ENCODE assay signal across 25 cellular contexts in the genomic region with DNA sequence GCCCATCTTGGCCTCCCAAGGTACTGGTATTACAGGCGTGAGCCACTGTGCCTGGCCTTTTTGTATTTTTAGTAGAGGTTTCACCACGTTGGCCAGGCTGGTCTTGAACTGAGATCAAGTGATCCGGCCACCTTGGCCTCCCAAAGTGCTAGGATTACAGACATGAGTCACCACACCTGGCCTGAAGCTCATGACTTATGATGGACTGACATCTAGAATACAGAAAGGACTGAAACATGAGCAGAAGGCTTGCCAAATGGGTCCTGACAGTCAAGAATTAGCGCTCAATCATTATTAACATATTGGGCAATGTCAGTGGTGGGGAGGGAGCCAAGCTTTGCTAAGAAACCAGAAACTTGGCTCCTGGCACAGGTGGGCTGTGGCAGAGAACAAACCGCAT. TPM values are rescaled to one million over a fixed set of nuclear protein-coding genes. Genes with fewer than 3 reads are reported as not detected.
DNase-seq lines count a peak whose midpoint lies in the region; ATAC-seq, FAIRE-seq and TF ChIP-seq lines count a peak whose summit lies in the region.
"Had no signal": no experiment of that assay in that cellular context is flagged by ENCODE, and none has a peak within 500 bp of the region (broad histone marks: within the 10 kb centered on the region; RNA-seq: fewer than 3 reads in every experiment).

No MANE protein-coding gene starts in this region.

- in situ Hi-C loops in gastrocnemius medialis (cut with MboI; ENCODE audit: low sequenced_read_pairs in 4 of 4): no loop called here

- intact Hi-C loops in Caco-2 (cut with micrococcal nuclease; ENCODE audit: unreplicated experiment) (no loop called here), gastrocnemius medialis (cut with DNase I; ENCODE audit: low total_unique reads) (no loop called here), left lung (cut with DNase I) (no loop called here)

- ATAC-seq in A549 (no peak), gastrocnemius medialis (peak; percentile 28), left lung (no peak), GM21737 (IDR thresholded peaks at IDR 0.05; ENCODE audit: unreplicated experiment) (no peak), HG03097 (IDR thresholded peaks at IDR 0.05; ENCODE audit: low FRiP score, unreplicated experiment) (no peak)
- ATAC-seq: CD8-positive, alpha-beta T cell had no signal

- no TSS peak for BruUV-seq in Caco-2 (replicated peaks; lab: Mats Ljungman, UMichigan)

- CTCF ChIA-PET in A549 (lab: Yijun Ruan, JAX) (interaction anchor here (0.9 to 10.5 kb wide), 10 partner anchors 9 to 296 kb away, joined by 3 to 145 read pairs (median 4); partner anchors contain the start of gene FADS2), Caco-2 (lab: Charles Lee) (no interaction called here)

- no peak for TF ChIP-seq RAD21 in A549 (conservative IDR thresholded peaks at IDR 0.05 in 1 of 2, IDR thresholded peaks at IDR 0.05 in 1 of 2)

- H3K27me3 Mint-ChIP-seq in Caco-2 (ENCODE audit: insufficient read depth, unreplicated experiment) (no peaks in the 10 kb centered on the region), chondrocyte (ENCODE audit: low read depth) (no peaks in the 10 kb centered on the region)

- H3K36me3 ChIP-seq in Caco-2 (ENCODE audit: control insufficient read depth, insufficient read depth, low read length) (peaks cover 9% of the 10 kb centered on the region), gastrocnemius medialis (no peaks in the 10 kb centered on the region), left lung (peaks cover 0 to 60% of the 10 kb centered on the region in 2 donors)

- no peak for TF ChIP-seq POLR2A in A549 (IDR thresholded peaks at IDR 0.05; ENCODE audit: low read length)
- no peak for TF ChIP-seq POLR2A in gastrocnemius medialis (IDR thresholded peaks at IDR 0.05)

- no peak overlapping the region for H3K4me3 ChIP-seq in A549
- H3K4me3 ChIP-seq in Caco-2 (ENCODE audit: low read depth, low read length): no peak overlapping the region
- no peak overlapping the region for H3K4me3 ChIP-seq in gastrocnemius medialis
- H3K4me3 ChIP-seq in left lung: no peak overlapping the region
- H3K4me3 ChIP-seq: BLaER1 treated with 17β-estradiol and CSF1 and Interleukin-3, amounts not matched to agents 10 nM and 100 nM; GM23248 had no signal

- H3K4me1 Mint-ChIP-seq in Caco-2 (ENCODE audit: low read depth, unreplicated experiment) (peaks cover 13% of the 10 kb centered on the region), chondrocyte (ENCODE audit: low read depth) (peaks cover 10% of the 10 kb centered on the region)

- peaks cover 92% of the 10 kb centered on the region for H3K36me3 Mint-ChIP-seq in Caco-2 (ENCODE audit: insufficient read depth, unreplicated experiment)
- peaks cover 20% of the 10 kb centered on the region for H3K36me3 Mint-ChIP-seq in chondrocyte (ENCODE audit: low read depth)

- no peak for TF ChIP-seq EP300 in A549 (IDR thresholded peaks at IDR 0.05)

- 93% methylated on average over 5 of the region's 5 CpGs for WGBS in A549 (ENCODE audit: missing lambda C conversion rate)

- DNase-seq in A549 (ENCODE audit: low read depth in 1 of 2, low spot score in 1 of 2): no peak
- no peak for DNase-seq in Caco-2
- DNase-seq in chondrocyte (ENCODE audit: low spot score): peak; percentile 19
- DNase-seq in gastrocnemius medialis: peak in 1 of 2 donors; percentile 64
- DNase-seq in left lung: no peak
- DNase-seq: ACHN; Calu3; CD8-positive, alpha-beta T cell; DMS153; GM23248; H9; KG1; NCI-H1092 treated with DMSO at 0.1 percent for 48 hours; NCI-H1436 treated with DMSO at 0.1 percent for 48 hours; NCI-H2029 treated with DMSO at 0.1 percent for 48 hours; NCI-H446; NCI-H526; OCI-M1; SHP77 had no signal

- no peak overlapping the region for H3K4me2 ChIP-seq in A549
- H3K4me2 ChIP-seq: BLaER1 treated with 17β-estradiol and CSF1 and Interleukin-3, amounts not matched to agents 10 nM and 100 nM had no signal

- FAIRE-seq in A549 (lab: Jason Lieb, UNC): no peak
- FAIRE-seq: GM12891 had no signal

- no peaks in the 10 kb centered on the region for H3K9me3 Mint-ChIP-seq in Caco-2 (ENCODE audit: unreplicated experiment)
- no peaks in the 10 kb centered on the region for H3K9me3 Mint-ChIP-seq in chondrocyte (ENCODE audit: low read depth)
- H3K9me3 Mint-ChIP-seq: CD8-positive, alpha-beta T cell had no signal

- H3K27ac Mint-ChIP-seq in Caco-2 (ENCODE audit: unreplicated experiment) (peak overlapping the region; percentile 29), chondrocyte (ENCODE audit: unreplicated experiment) (no peak overlapping the region)
- H3K27ac Mint-ChIP-seq: CD8-positive, alpha-beta T cell; H9 had no signal

- H3K9me3 ChIP-seq in A549: no peaks in the 10 kb centered on the region
- no peaks in the 10 kb centered on the region for H3K9me3 ChIP-seq in Caco-2
- no peaks in the 10 kb centered on the region for H3K9me3 ChIP-seq in gastrocnemius medialis
- no peaks in the 10 kb centered on the region for H3K9me3 ChIP-seq in left lung

- H3K4me1 ChIP-seq in A549 (0 out of 3 replicates have a peak, but pooled peaks cover 7% of the 10 kb centered on the region), Caco-2 (peaks cover 9% of the 10 kb centered on the region), gastrocnemius medialis (peaks cover 0 to 5% of the 10 kb centered on the region in 2 donors), left lung (peaks cover 0 to 21% of the 10 kb centered on the region in 2 donors)

- no peak overlapping the region for H3K27ac ChIP-seq in A549
- peak overlapping the region in 2 of 4 donors; percentile 16 to 21 for H3K27ac ChIP-seq in gastrocnemius medialis
- H3K27ac ChIP-seq in left lung: no peak overlapping the region
- H3K27ac ChIP-seq: BLaER1 treated with 17β-estradiol and CSF1 and Interleukin-3, amounts not matched to agents 10 nM and 100 nM; GM23248; HL-60 had no signal

- no peak for TF ChIP-seq CTCF in A549 (IDR thresholded peaks at IDR 0.05)
- TF ChIP-seq CTCF in Caco-2 (IDR thresholded peaks at IDR 0.05; ENCODE audit: insufficient read depth in 1 of 2, low read depth in 1 of 2, low read length in 1 of 2, severe bottlenecking in 1 of 2, unreplicated experiment in 1 of 2): no peak
- no peak for TF ChIP-seq CTCF in chondrocyte (IDR thresholded peaks at IDR 0.05)
- no peak for TF ChIP-seq CTCF in gastrocnemius medialis (IDR thresholded peaks at IDR 0.05 in 4 of 5, conservative IDR thresholded peaks at IDR 0.05 in 1 of 5)
- no peak for TF ChIP-seq CTCF in left lung (IDR thresholded peaks at IDR 0.05)

- H3K27me3 ChIP-seq in Caco-2 (replicated peaks; ENCODE audit: control insufficient read depth, insufficient read depth, low read length): no peaks in the 10 kb centered on the region
- H3K27me3 ChIP-seq in gastrocnemius medialis: no peaks in the 10 kb centered on the region
- H3K27me3 ChIP-seq in left lung: peaks cover 0 to 21% of the 10 kb centered on the region in 2 donors
- H3K27me3 ChIP-seq: BLaER1 treated with 17β-estradiol and CSF1 and Interleukin-3, amounts not matched to agents 10 nM and 100 nM had no signal

- H3K4me3 Mint-ChIP-seq in Caco-2 (ENCODE audit: unreplicated experiment) (no peak overlapping the region), chondrocyte (ENCODE audit: unreplicated experiment) (no peak overlapping the region)
- H3K4me3 Mint-ChIP-seq: CD8-positive, alpha-beta T cell; H9 had no signal

- POLR2A ChIA-PET in A549 (lab: Yijun Ruan, JAX) (no interaction called here), Caco-2 (lab: Charles Lee) (no interaction called here)

RNA-seq across cellular contexts. Expression of gene FADS1, which starts 5.0 kb away (rescaled TPM):
- polyA plus RNA-seq in A549 (2011; rRNA removed): 163 and 175 TPM in 2 replicates
- 87.7 and 130 TPM in 2 replicates for polyA plus RNA-seq in A549 (2012; cell fraction: cytosol; rRNA removed)
- polyA plus RNA-seq in A549 (2012; cell fraction: nucleus; rRNA removed): 112 and 123 TPM in 2 replicates
- 121 to 205 TPM (median 189 TPM) in 3 replicates for polyA plus RNA-seq in A549 (2017; fragmentation: RNase III; extraction: RNeasy Plus Mini Kit Qiagen cat#74134 plus additional on column Dnase treatment)
- 286 and 310 TPM in 2 replicates for polyA minus RNA-seq in A549 (2011; rRNA and poly(A)+ RNA removed)
- 108 and 116 TPM in 2 replicates for total RNA-seq in Caco-2 (2022)
- total RNA-seq in chondrocyte: 72.6 to 95.5 TPM (median 74.6 TPM) in 3 replicates
- total RNA-seq in gastrocnemius medialis: 100 to 1,000 TPM in 1 of 4 donors, 10 to 100 TPM in 3; 25.4 to 209 (median 62.5) TPM
- total RNA-seq in left lung: 100 to 1,000 TPM in 1 of 2 donors, 10 to 100 TPM in 1; 51.9 to 161 TPM

RNA-seq across cellular contexts. Expression of gene FADS2, which starts 16.3 kb away (rescaled TPM):
- 215 and 278 TPM in 2 replicates for polyA plus RNA-seq in A549 (2011; rRNA removed)
- polyA plus RNA-seq in A549 (2012; cell fraction: cytosol; rRNA removed): 187 and 222 TPM in 2 replicates
- polyA plus RNA-seq in A549 (2012; cell fraction: nucleus; rRNA removed): 358 and 370 TPM in 2 replicates
- polyA plus RNA-seq in A549 (2017; fragmentation: RNase III; extraction: RNeasy Plus Mini Kit Qiagen cat#74134 plus additional on column Dnase treatment): 184 to 391 TPM (median 352 TPM) in 3 replicates
- 649 and 679 TPM in 2 replicates for polyA minus RNA-seq in A549 (2011; rRNA and poly(A)+ RNA removed)
- 30.6 and 36.3 TPM in 2 replicates for total RNA-seq in Caco-2 (2022)
- 202 to 315 TPM (median 297 TPM) in 3 replicates for total RNA-seq in chondrocyte
- 1 to 10 TPM; 1.5 to 6.4 (median 4.0) TPM for total RNA-seq in gastrocnemius medialis
- 100 to 1,000 TPM; 153 to 295 TPM for total RNA-seq in left lung
- total RNA-seq: HT-29 had no signal

RNA-seq across cellular contexts. Expression of gene FEN1, which starts 19.1 kb away (rescaled TPM):
- 36.3 and 38.4 TPM in 2 replicates for polyA plus RNA-seq in A549 (2011; rRNA removed)
- polyA plus RNA-seq in A549 (2012; cell fraction: cytosol; rRNA removed): 65.4 and 69.1 TPM in 2 replicates
- 61.1 and 70.5 TPM in 2 replicates for polyA plus RNA-seq in A549 (2012; cell fraction: nucleus; rRNA removed)
- 99.7 to 105 TPM (median 104 TPM) in 3 replicates for polyA plus RNA-seq in A549 (2017; fragmentation: RNase III; extraction: RNeasy Plus Mini Kit Qiagen cat#74134 plus additional on column Dnase treatment)
- 38.6 and 47.2 TPM in 2 replicates for polyA minus RNA-seq in A549 (2011; rRNA and poly(A)+ RNA removed)
- 83.4 and 86.1 TPM in 2 replicates for total RNA-seq in Caco-2 (2022)
- total RNA-seq in chondrocyte: 12.6 to 27.1 TPM (median 13.2 TPM) in 3 replicates
- 10 to 100 TPM in 2 of 4 donors, 1 to 10 TPM in 2; 7.4 to 15.7 (median 9.5) TPM for total RNA-seq in gastrocnemius medialis
- total RNA-seq in left lung: 10 to 100 TPM; 13.9 to 23.1 TPM

RNA-seq across cellular contexts. Expression of gene TMEM258, which starts 19.4 kb away (rescaled TPM):
- 280 and 375 TPM in 2 replicates for polyA plus RNA-seq in A549 (2011; rRNA removed)
- polyA plus RNA-seq in A549 (2012; cell fraction: cytosol; rRNA removed): 374 and 375 TPM in 2 replicates
- 150 and 167 TPM in 2 replicates for polyA plus RNA-seq in A549 (2012; cell fraction: nucleus; rRNA removed)
- 232 to 262 TPM (median 257 TPM) in 3 replicates for polyA plus RNA-seq in A549 (2017; fragmentation: RNase III; extraction: RNeasy Plus Mini Kit Qiagen cat#74134 plus additional on column Dnase treatment)
- 117 and 178 TPM in 2 replicates for polyA minus RNA-seq in A549 (2011; rRNA and poly(A)+ RNA removed)
- 190 and 197 TPM in 2 replicates for total RNA-seq in Caco-2 (2022)
- 103 to 133 TPM (median 106 TPM) in 3 replicates for total RNA-seq in chondrocyte
- 10 to 100 TPM; 36.5 to 51.8 (median 47.2) TPM for total RNA-seq in gastrocnemius medialis
- 100 to 1,000 TPM; 129 to 136 TPM for total RNA-seq in left lung

RNA-seq across cellular contexts. Expression of gene MYRF, which starts 59.4 kb away (rescaled TPM):
- polyA plus RNA-seq in A549 (2011; rRNA removed): 14.7 and 28.4 TPM in 2 replicates
- 12.7 and 17.2 TPM in 2 replicates for polyA plus RNA-seq in A549 (2012; cell fraction: cytosol; rRNA removed)
- polyA plus RNA-seq in A549 (2012; cell fraction: nucleus; rRNA removed): 56.5 and 67.6 TPM in 2 replicates
- polyA plus RNA-seq in A549 (2017; fragmentation: RNase III; extraction: RNeasy Plus Mini Kit Qiagen cat#74134 plus additional on column Dnase treatment): 19.2 to 22.3 TPM (median 21.2 TPM) in 3 replicates
- 28.0 and 33.1 TPM in 2 replicates for polyA minus RNA-seq in A549 (2011; rRNA and poly(A)+ RNA removed)
- total RNA-seq in Caco-2 (2022): 165 and 169 TPM in 2 replicates
- 1.6 to 1.7 TPM in 2 of 3 replicates, not detected in the other for total RNA-seq in chondrocyte
- under 1 TPM in 1 of 4 donors, not detected in 3; 0.07 TPM for total RNA-seq in gastrocnemius medialis
- total RNA-seq in left lung: 10 to 100 TPM; 15.4 to 17.3 TPM
- total RNA-seq: GM23248 had no signal

Comparison
In these comparisons a context has a peak if more than half of its experiments do, and no peak if none do; other contexts are left out.
1. ATAC-seq: peak in gastrocnemius medialis (2 of 2); none in A549 (0 of 2), left lung (single experiment), GM21737 (single experiment) and HG03097 (single experiment).